In genomic region chr6:158284340-158285210, GRCh38 we compare ENCODE assay signal across 8 cellular contexts. TPM values are rescaled to one million over a fixed set of nuclear protein-coding genes. Genes with fewer than 3 reads are reported as not detected.
DNase-seq lines count a peak whose midpoint lies in the region; ATAC-seq and TF ChIP-seq lines count a peak whose summit lies in the region.

No MANE protein-coding gene starts in this region.

- H3F3A ChIP-seq in SK-N-SH (replicated peaks; ENCODE audit: insufficient read depth), result peaks cover 31% of the 10 kb centered on the region

- DNase-seq in ELR (ENCODE audit: low read depth) (peak; percentile 59), SK-N-SH (no peak), fibroblast of mammary gland (ENCODE audit: low read depth) (peak; percentile 62), non-pigmented ciliary epithelial cell (ENCODE audit: low read depth) (peak; percentile 34), DMS114 treated with DMSO at 0.1 percent for 48 hours (lab: John Stamatoyannopoulos, UW; ENCODE audit: unreplicated experiment) (no peak)
- no peak for DNase-seq in activated CD4-positive, alpha-beta T cell treated with anti-CD3 and anti-CD28 coated beads for 1 hour

- WGBS in SK-N-SH (ENCODE audit: low lambda C conversion rate), result 70% methylated on average over 12 of the region's 12 CpGs

- H3K79me2 ChIP-seq in SK-N-SH (ENCODE audit: insufficient read depth), result peaks cover 63% of the 10 kb centered on the region

- no peaks in the 10 kb centered on the region for H4K20me1 ChIP-seq in SK-N-SH (ENCODE audit: insufficient read depth)

- peak overlapping the region; percentile 55 to 94 for H3K27ac ChIP-seq in SK-N-SH (ENCODE audit: low read depth in 2 of 2, low read length in 1 of 2)

- no peak overlapping the region for H2AFZ ChIP-seq in SK-N-SH (ENCODE audit: low read depth)

- peak overlapping the region; percentile 55 for H3K9ac ChIP-seq in SK-N-SH

- no peaks in the 10 kb centered on the region for H3K9me3 ChIP-seq in SK-N-SH

- H3K4me3 ChIP-seq in SK-N-SH (ENCODE audit: low read depth in 2 of 2, low read length in 1 of 2) (peak overlapping the region in 1 of 2 experiments; percentile 12; a peak in 1 of 4 replicates), fibroblast of mammary gland (ENCODE audit: control insufficient read depth, low read depth, low read length) (no peak overlapping the region)

- H3K36me3 ChIP-seq in SK-N-SH (replicated peaks in 1 of 2; ENCODE audit: control insufficient read depth in 1 of 2, insufficient read depth in 2 of 2, low read length in 1 of 2), result peaks cover 15 to 19% of the 10 kb centered on the region in 2 experiments

- peaks cover 8 to 32% of the 10 kb centered on the region in 2 experiments for H3K4me1 ChIP-seq in SK-N-SH (ENCODE audit: control insufficient read depth in 1 of 2, insufficient read depth in 2 of 2, low read depth in 1 of 2, low read length in 1 of 2)

- peak overlapping the region; percentile 67 for H3K4me2 ChIP-seq in SK-N-SH

- CTCF ChIA-PET in SK-N-SH (lab: Yijun Ruan, JAX), result interaction anchor here (0.8 kb wide), 1 partner anchor 12 kb away, joined by 4 read pairs; no protein-coding TSS in a partner anchor

- TF ChIP-seq CTCF in SK-N-SH (IDR thresholded peaks at IDR 0.05), result no peak
- no peak for TF ChIP-seq CTCF in fibroblast of mammary gland (conservative IDR thresholded peaks at IDR 0.05; ENCODE audit: control insufficient read depth, insufficient read depth, low read depth, low read length)

- no peaks in the 10 kb centered on the region for H3K9me2 ChIP-seq in SK-N-SH

- no peaks in the 10 kb centered on the region for H3K27me3 ChIP-seq in SK-N-SH (ENCODE audit: insufficient read depth)

- no peak for TF ChIP-seq RAD21 in SK-N-SH (IDR thresholded peaks at IDR 0.05; ENCODE audit: low read length)

- POLR2A ChIA-PET in SK-N-SH (lab: Yijun Ruan, JAX), result interaction anchor here (0.7 kb wide), 1 partner anchor 64 kb away, joined by 3 read pairs; no protein-coding TSS in a partner anchor

- no peak for ATAC-seq in HG03432 (IDR thresholded peaks at IDR 0.05; ENCODE audit: unreplicated experiment)
- ATAC-seq in GM21526 (IDR thresholded peaks at IDR 0.05; ENCODE audit: low FRiP score, unreplicated experiment), result no peak

- peak in 1 of 2 experiments; percentile 11; a peak in 1 of 4 replicates for TF ChIP-seq EP300 in SK-N-SH (IDR thresholded peaks at IDR 0.05; ENCODE audit: borderline replicate concordance in 1 of 2, low read depth in 1 of 2, low read length in 1 of 2)

TF ChIP-seq in SK-N-SH, 30 proteins besides CTCF, POLR2A, EP300 and RAD21:
- TF ChIP-seq FOSL2 (IDR thresholded peaks at IDR 0.05; ENCODE audit: borderline replicate concordance, low read depth) (peak; percentile 56; the same call in 1 of the 2 replicates), JUND (IDR thresholded peaks at IDR 0.05) (peak; percentile 26; the same call in 1 of the 2 replicates), POLR2AphosphoS5 (IDR thresholded peaks at IDR 0.05; ENCODE audit: low read depth, low read length) (0 out of 2 replicates have a peak, but pooled peaks have one; percentile 23), MXI1 (IDR thresholded peaks at IDR 0.05; ENCODE audit: low read depth, low read length) (no peak)

RNA-seq across cellular contexts. Expression of gene TULP4, which starts 27.7 kb away (rescaled TPM):
- polyA plus RNA-seq in SK-N-SH (2012; rRNA removed), result 5.9 and 6.2 TPM in 2 replicates
- polyA plus RNA-seq in SK-N-SH (2012; cell fraction: cytosol; rRNA removed), result 5.8 and 7.1 TPM in 2 replicates
- 6.9 and 7.7 TPM in 2 replicates for polyA plus RNA-seq in SK-N-SH (2012; cell fraction: nucleus; rRNA removed)

Comparison
In these comparisons a context has a peak if more than half of its experiments do, and no peak if none do; other contexts are left out.
1. DNase-seq: peak in ELR (single experiment), fibroblast of mammary gland (single experiment) and non-pigmented ciliary epithelial cell (single experiment); none in SK-N-SH (single experiment), DMS114 treated with DMSO at 0.1 percent for 48 hours (single experiment) and activated CD4-positive, alpha-beta T cell treated with anti-CD3 and anti-CD28 coated beads for 1 hour (single experiment).